1 cellular context compared by ENCODE assay signal in genomic region chr2:201366166-201366565, GRCh38.
TF ChIP-seq lines count a peak whose summit lies in the region.

No MANE protein-coding gene starts in this region.

TF ChIP-seq in GM12878, 131 proteins besides CTCF, POLR2A, EP300 and RAD21 (continued from another document):
- TF ChIP-seq CUX1 (IDR thresholded peaks at IDR 0.05; ENCODE audit: insufficient replicate concordance, low read depth, low read length), result no peak
